8 cellular contexts compared by ENCODE assay signal in genomic region chr13:60431108-60431700, GRCh38. TPM values are rescaled to one million over a fixed set of nuclear protein-coding genes. Genes with fewer than 3 reads are reported as not detected.
DNase-seq lines count a peak whose midpoint lies in the region; ATAC-seq, FAIRE-seq and TF ChIP-seq lines count a peak whose summit lies in the region.

No MANE protein-coding gene starts in this region.

- TF ChIP-seq CTCF in brain (conservative IDR thresholded peaks at IDR 0.05) = peak; percentile 68 to 89

- H3K36me3 Mint-ChIP-seq in brain = peaks cover 14% of the 10 kb centered on the region

- no peak overlapping the region for H3K4me3 Mint-ChIP-seq in brain

- H3K27me3 Mint-ChIP-seq in brain = no peaks in the 10 kb centered on the region

- H3K4me1 Mint-ChIP-seq in brain = peaks cover 9% of the 10 kb centered on the region

- peaks cover 3 to 11% (median 10%) of the 10 kb centered on the region in 5 experiments for H3K9me3 Mint-ChIP-seq in brain

- peak; percentile 79 for ATAC-seq in GM19438 (IDR thresholded peaks at IDR 0.05; ENCODE audit: low read depth, unreplicated experiment)
- peak; percentile 75 for ATAC-seq in HG03432 (IDR thresholded peaks at IDR 0.05; ENCODE audit: unreplicated experiment)

- peak; percentile 100 for FAIRE-seq in islet of Langerhans (lab: Jason Lieb, UNC)

- peak; percentile 15 for DNase-seq in Daoy (ENCODE audit: low read depth)
- DNase-seq in NCI-H526 (lab: John Stamatoyannopoulos, UW) = peak; percentile 63 to 82
- DNase-seq in stromal cell of bone marrow (ENCODE audit: low read depth) = peak; percentile 41
- DNase-seq in amniotic stem cell (lab: John Stamatoyannopoulos, UW) = no peak

- no peak overlapping the region for H3K27ac Mint-ChIP-seq in brain

RNA-seq across cellular contexts. Expression of gene TDRD3, which starts 34.2 kb away (rescaled TPM):
- total RNA-seq in Daoy (2014; rRNA removed; shearing (Covaris generic)) = 6.7 and 8.2 TPM in 2 replicates
- 4.9 TPM for polyA plus RNA-seq in brain (ENCODE audit: insufficient read depth, low read depth, low replicate concordance)
